In the genomic region with DNA sequence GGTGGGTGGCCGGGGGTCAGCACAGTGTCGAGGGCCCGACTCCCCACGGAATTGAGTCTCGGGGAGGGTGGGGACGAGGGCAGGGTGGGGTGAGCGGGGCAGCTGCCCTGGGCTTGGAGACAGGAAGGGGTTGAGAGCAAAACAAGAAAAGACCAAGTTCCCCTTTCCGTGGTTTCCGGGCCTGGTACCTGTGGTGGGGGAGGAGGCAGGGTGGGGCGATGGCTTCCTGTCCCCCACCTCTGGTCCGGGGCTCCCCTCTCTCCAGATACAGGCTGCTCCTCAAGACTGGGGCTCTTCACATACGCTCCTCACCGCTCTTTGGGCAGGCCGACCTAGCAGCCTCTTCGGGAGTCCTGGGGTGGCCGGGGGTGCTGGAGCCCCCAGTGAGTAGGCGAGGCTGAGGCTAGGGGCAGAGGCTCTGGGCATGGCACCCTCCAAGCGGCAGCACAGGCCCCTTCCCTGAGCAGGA, we compare ENCODE assay signal across 8 cellular contexts. TPM values are rescaled to one million over a fixed set of nuclear protein-coding genes. Genes with fewer than 3 reads are reported as not detected.
DNase-seq lines count a peak whose midpoint lies in the region; ATAC-seq and TF ChIP-seq lines count a peak whose summit lies in the region.

No MANE protein-coding gene starts in this region.

- TF ChIP-seq CTCF in choroid plexus epithelial cell (conservative IDR thresholded peaks at IDR 0.05; ENCODE audit: low read depth, low read length), result no peak

- intact Hi-C loops in naive thymus-derived CD4-positive, alpha-beta T cell (cut with micrococcal nuclease), result loop anchor here in 1 of 2 donors (1.0 kb wide), 4 partner anchors 41 to 119 kb away; partner anchors contain the start of genes ALDOA, MAPK3 and YPEL3

- H3K27ac Mint-ChIP-seq in naive thymus-derived CD4-positive, alpha-beta T cell, result peak overlapping the region; percentile 91 to 97 (median 96)

- H3K4me1 ChIP-seq in naive thymus-derived CD4-positive, alpha-beta T cell (ENCODE audit: control insufficient read depth in 2 of 2, insufficient read depth in 2 of 2, low read length in 2 of 2), result peaks cover 28 to 36% of the 10 kb centered on the region in 2 donors

- peaks cover 4 to 38% (median 21%) of the 10 kb centered on the region in 5 donors for H3K36me3 Mint-ChIP-seq in naive thymus-derived CD4-positive, alpha-beta T cell

- H3K27me3 Mint-ChIP-seq in naive thymus-derived CD4-positive, alpha-beta T cell, result no peaks in the 10 kb centered on the region

- peak; percentile 72 for DNase-seq in activated CD4-positive, CD25-positive, alpha-beta regulatory T cell treated with anti-CD3 and anti-CD28 coated beads, Interleukin-2, amount 50 U/mL, for 72 hours
- DNase-seq in choroid plexus epithelial cell (ENCODE audit: low read depth) (no peak), NCI-H1436 treated with DMSO at 0.1 percent for 48 hours (lab: John Stamatoyannopoulos, UW) (no peak), DMS 273 (lab: John Stamatoyannopoulos, UW; ENCODE audit: unreplicated experiment) (no peak)
- peak; percentile 45 to 91 (median 88) for DNase-seq in naive thymus-derived CD4-positive, alpha-beta T cell
- peak; percentile 75 for DNase-seq in stimulated activated naive CD8-positive, alpha-beta T cell treated with anti-CD3 and anti-CD28 coated beads, Interleukin-15, Interleukin-2, amounts not matched to agents 100 U/mL and 50 U/mL, for 24 hours

- H3K4me3 ChIP-seq in choroid plexus epithelial cell (ENCODE audit: low read depth, low read length), result peak overlapping the region; percentile 11
- peak overlapping the region; percentile 100 for H3K4me3 ChIP-seq in naive thymus-derived CD4-positive, alpha-beta T cell (ENCODE audit: low read length)

- H3K4me1 Mint-ChIP-seq in naive thymus-derived CD4-positive, alpha-beta T cell, result peaks cover 19 to 36% (median 28%) of the 10 kb centered on the region in 7 donors

- no peaks in the 10 kb centered on the region for H3K9me3 ChIP-seq in naive thymus-derived CD4-positive, alpha-beta T cell (ENCODE audit: control insufficient read depth in 2 of 3, low read length in 3 of 3)

- peak overlapping the region; percentile 85 for H3K27ac ChIP-seq in naive thymus-derived CD4-positive, alpha-beta T cell (ENCODE audit: low read depth, low read length)

- peaks cover 0 to 5% (median 0%) of the 10 kb centered on the region in 11 donors for H3K9me3 Mint-ChIP-seq in naive thymus-derived CD4-positive, alpha-beta T cell

- CTCF ChIA-PET in naive thymus-derived CD4-positive, alpha-beta T cell (lab: Charles Lee), result interaction anchor here (0.6 to 1.0 kb wide), 4 partner anchors 41 to 113 kb away, joined by 3 to 4 read pairs (median 4); no protein-coding TSS in a partner anchor

- TF ChIP-seq POLR2A in GM19099 (IDR thresholded peaks at IDR 0.05; ENCODE audit: extremely low read depth, insufficient read length, low read depth), result peak; percentile 83

- H3K4me3 Mint-ChIP-seq in naive thymus-derived CD4-positive, alpha-beta T cell, result peak overlapping the region; percentile 96 to 99 (median 98)

- ATAC-seq in HG03432 (IDR thresholded peaks at IDR 0.05; ENCODE audit: unreplicated experiment), result peak; percentile 38
- peak; percentile 65 for ATAC-seq in naive thymus-derived CD4-positive, alpha-beta T cell
- ATAC-seq in stimulated activated naive CD8-positive, alpha-beta T cell treated with anti-CD3 and anti-CD28 coated beads, Interleukin-15, Interleukin-2, amounts not matched to agents 100 U/mL and 50 U/mL, for 24 hours, result peak; percentile 7

- POLR2A ChIA-PET in naive thymus-derived CD4-positive, alpha-beta T cell (lab: Charles Lee), result interaction anchor here (0.5 to 7.7 kb wide), 44 partner anchors 8 to 467 kb away, joined by 3 to 216 read pairs (median 4); partner anchors contain the start of genes ALDOA, GDPD3, KCTD13 and KIF22

- peaks cover 9 to 35% (median 26%) of the 10 kb centered on the region in 3 experiments for H3K36me3 ChIP-seq in naive thymus-derived CD4-positive, alpha-beta T cell (ENCODE audit: control insufficient read depth in 2 of 3, insufficient read depth in 3 of 3, low read length in 3 of 3)

- H3K27me3 ChIP-seq in naive thymus-derived CD4-positive, alpha-beta T cell (ENCODE audit: control insufficient read depth in 2 of 2, insufficient read depth in 2 of 2, low read length in 2 of 2), result no peaks in the 10 kb centered on the region

RNA-seq across cellular contexts. Expression of gene CORO1A, which starts 0.6 kb away (rescaled TPM):
- 1,000 to 10,000 TPM in 1 of 5 experiments, 100 to 1,000 TPM in 4; 609 to 1,666 (median 826) TPM for total RNA-seq in naive thymus-derived CD4-positive, alpha-beta T cell
- 1,000 to 10,000 TPM; 1,289 to 1,601 TPM for polyA plus RNA-seq in naive thymus-derived CD4-positive, alpha-beta T cell

RNA-seq across cellular contexts. Expression of gene BOLA2B, which starts 9.5 kb away (rescaled TPM):
- 100 to 1,000 TPM in 1 of 5 experiments, 10 to 100 TPM in 4; 51.3 to 173 (median 69.8) TPM for total RNA-seq in naive thymus-derived CD4-positive, alpha-beta T cell
- polyA plus RNA-seq in naive thymus-derived CD4-positive, alpha-beta T cell, result 100 to 1,000 TPM; 168 to 205 TPM

RNA-seq across cellular contexts. Expression of gene SLX1A, which starts 9.7 kb away (rescaled TPM):
- 10 to 100 TPM; 41.8 to 84.5 (median 49.5) TPM for total RNA-seq in naive thymus-derived CD4-positive, alpha-beta T cell
- 10 to 100 TPM; 36.4 to 40.0 TPM for polyA plus RNA-seq in naive thymus-derived CD4-positive, alpha-beta T cell

RNA-seq across cellular contexts. Expression of gene SULT1A3, which starts 15.1 kb away (rescaled TPM):
- 10 to 100 TPM; 25.3 to 34.8 (median 32.8) TPM for total RNA-seq in naive thymus-derived CD4-positive, alpha-beta T cell
- 1 to 10 TPM in 1 of 2 donors, under 1 TPM in 1; 0.51 to 1.1 TPM for polyA plus RNA-seq in naive thymus-derived CD4-positive, alpha-beta T cell

Comparison
In these comparisons a context has a peak if more than half of its experiments do, and no peak if none do; other contexts are left out.
1. ATAC-seq: peak in every context shown above with its lines; median percentile 65 in naive thymus-derived CD4-positive, alpha-beta T cell; 38 in HG03432; 7 in stimulated activated naive CD8-positive, alpha-beta T cell treated with anti-CD3 and anti-CD28 coated beads, Interleukin-15, Interleukin-2, amounts not matched to agents 100 U/mL and 50 U/mL, for 24 hours.
2. DNase-seq: peak in activated CD4-positive, CD25-positive, alpha-beta regulatory T cell treated with anti-CD3 and anti-CD28 coated beads, Interleukin-2, amount 50 U/mL, for 72 hours (single experiment), naive thymus-derived CD4-positive, alpha-beta T cell (9 of 9) and stimulated activated naive CD8-positive, alpha-beta T cell treated with anti-CD3 and anti-CD28 coated beads, Interleukin-15, Interleukin-2, amounts not matched to agents 100 U/mL and 50 U/mL, for 24 hours (single experiment); none in choroid plexus epithelial cell (single experiment), NCI-H1436 treated with DMSO at 0.1 percent for 48 hours (single experiment) and DMS 273 (single experiment).